ENCODE assay signal across 15 cellular contexts in the genomic region with DNA sequence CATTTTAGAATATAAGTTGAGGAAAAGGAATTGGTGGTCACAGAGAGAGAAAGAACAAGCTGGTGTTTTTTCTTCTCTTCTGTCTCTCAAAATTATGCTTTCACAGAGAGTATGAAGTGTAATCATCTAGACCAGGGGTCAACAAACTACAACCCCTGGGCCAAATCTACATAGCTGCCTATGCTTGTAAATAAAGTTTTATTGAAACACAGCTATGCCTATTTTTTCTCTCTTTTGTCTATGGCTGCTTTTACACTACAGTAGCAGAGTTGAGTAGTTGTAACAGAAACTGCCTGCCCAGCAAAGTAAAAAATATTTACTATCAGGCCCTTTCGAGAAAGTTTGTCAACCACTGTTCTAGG. TPM values are rescaled to one million over a fixed set of nuclear protein-coding genes. Genes with fewer than 3 reads are reported as not detected.
DNase-seq lines count a peak whose midpoint lies in the region; ATAC-seq, FAIRE-seq and TF ChIP-seq lines count a peak whose summit lies in the region.
"Had no signal": no experiment of that assay in that cellular context is flagged by ENCODE, and none has a peak within 500 bp of the region (broad histone marks: within the 10 kb centered on the region; RNA-seq: fewer than 3 reads in every experiment).

No MANE protein-coding gene starts in this region.

- FAIRE-seq in endothelial cell of umbilical vein (lab: Jason Lieb, UNC): peak; percentile 66
- FAIRE-seq: astrocyte, frontal cortex, H54 had no signal

- H3K27ac ChIP-seq in left ventricle myocardium inferior (replicated peaks) (peak overlapping the region; percentile 67), endothelial cell of umbilical vein (ENCODE audit: insufficient read depth, low read depth, low read length) (peak overlapping the region; percentile 43)

- no peak overlapping the region for H2AFZ ChIP-seq in endothelial cell of umbilical vein (ENCODE audit: low read depth, low read length)

- H3K4me1 Mint-ChIP-seq in activated CD4-positive, alpha-beta memory T cell treated with anti-CD3 and anti-CD28 coated beads for 36 hours (ENCODE audit: low read depth): peaks cover 76% of the 10 kb centered on the region

- H3K36me3 Mint-ChIP-seq in activated CD4-positive, alpha-beta memory T cell treated with anti-CD3 and anti-CD28 coated beads for 36 hours: no peaks in the 10 kb centered on the region

- DNase-seq in left ventricle myocardium inferior (no peak), Right ventricle myocardium superior (no peak), endothelial cell of umbilical vein (ENCODE audit: low read depth, low spot score) (no peak), left lobe of liver (ENCODE audit: low spot score) (no peak), medulla oblongata (ENCODE audit: extremely low spot score) (no peak)
- no peak for DNase-seq in activated CD4-positive, alpha-beta memory T cell treated with anti-CD3 and anti-CD28 coated beads for 36 hours
- DNase-seq: DMS 273 treated with DMSO at 0.1 percent for 48 hours, Karpas-422, NCI-H1105 treated with DMSO at 0.1 percent for 48 hours, SW 1271 had no signal

- H3K9me3 Mint-ChIP-seq in activated CD4-positive, alpha-beta memory T cell treated with anti-CD3 and anti-CD28 coated beads for 36 hours: peaks cover 3% of the 10 kb centered on the region

- intact Hi-C loops in left ventricle myocardium inferior (cut with micrococcal nuclease) (no loop called here), Right ventricle myocardium superior (cut with DNase I) (no loop called here), endothelial cell of umbilical vein (cut with micrococcal nuclease) (no loop called here)
- intact Hi-C loops in activated CD4-positive, alpha-beta memory T cell treated with anti-CD3 and anti-CD28 coated beads for 36 hours (cut with micrococcal nuclease): loop anchor here (1.0 to 2.0 kb wide), 7 partner anchors 22 to 100 kb away; no protein-coding TSS in a partner anchor

- no peak for TF ChIP-seq POLR2A in endothelial cell of umbilical vein (IDR thresholded peaks at IDR 0.05; ENCODE audit: low read depth, low read length)

- H3K27ac Mint-ChIP-seq in activated CD4-positive, alpha-beta memory T cell treated with anti-CD3 and anti-CD28 coated beads for 36 hours: peak overlapping the region; percentile 95

- ATAC-seq in Right ventricle myocardium superior (ENCODE audit: poor library complexity): no peak
- no peak for ATAC-seq in GM21526 (IDR thresholded peaks at IDR 0.05; ENCODE audit: low FRiP score, unreplicated experiment)
- no peak for ATAC-seq in left lobe of liver

- H3K4me3 ChIP-seq in left ventricle myocardium inferior (no peak overlapping the region), endothelial cell of umbilical vein (replicated peaks in 1 of 3; ENCODE audit: insufficient read depth in 1 of 3, low read depth in 1 of 3, low read length in 3 of 3) (no peak overlapping the region)

- CTCF ChIA-PET in activated CD4-positive, alpha-beta memory T cell treated with anti-CD3 and anti-CD28 coated beads for 36 hours (lab: Charles Lee): interaction anchor here (0.9 to 2.0 kb wide), 10 partner anchors 22 to 104 kb away, joined by 3 to 12 read pairs (median 4); no protein-coding TSS in a partner anchor
- CTCF ChIA-PET in endothelial cell of umbilical vein (lab: Charles Lee): interaction anchor here (0.7 to 1.4 kb wide), 2 partner anchors 72 to 104 kb away, joined by 3 to 8 read pairs; no protein-coding TSS in a partner anchor

- dilution Hi-C loops in endothelial cell of umbilical vein (cut with MboI; ENCODE audit: extremely low pct_ligation_motif_present, low sequenced_read_pairs): no loop called here

- no peak overlapping the region for H3K9ac ChIP-seq in endothelial cell of umbilical vein (replicated peaks; ENCODE audit: extremely low read depth, insufficient read depth, low read length)

- POLR2A ChIA-PET in activated CD4-positive, alpha-beta memory T cell treated with anti-CD3 and anti-CD28 coated beads for 36 hours (lab: Charles Lee): interaction anchor here (0.7 to 2.7 kb wide), 14 partner anchors 22 to 104 kb away, joined by 3 to 32 read pairs (median 6); no protein-coding TSS in a partner anchor
- POLR2A ChIA-PET in endothelial cell of umbilical vein (lab: Charles Lee): interaction anchor here (1.4 kb wide), 1 partner anchor 72 kb away, joined by 7 read pairs; no protein-coding TSS in a partner anchor

- no peaks in the 10 kb centered on the region for H4K20me1 ChIP-seq in endothelial cell of umbilical vein (replicated peaks; ENCODE audit: control insufficient read depth, extremely low read depth, insufficient read depth, low read length)

- H3K27me3 Mint-ChIP-seq in activated CD4-positive, alpha-beta memory T cell treated with anti-CD3 and anti-CD28 coated beads for 36 hours: no peaks in the 10 kb centered on the region

- H3K9me1 ChIP-seq in endothelial cell of umbilical vein (replicated peaks; ENCODE audit: control insufficient read depth, extremely low read depth, insufficient read depth, low read length): no peaks in the 10 kb centered on the region

- TF ChIP-seq CTCF in left ventricle myocardium inferior (IDR thresholded peaks at IDR 0.05; ENCODE audit: borderline replicate concordance) (no peak), endothelial cell of umbilical vein (IDR thresholded peaks at IDR 0.05; ENCODE audit: extremely low read depth in 1 of 2, insufficient read depth in 1 of 2, low read depth in 1 of 2, low read length in 2 of 2) (no peak)

- no peak overlapping the region for H3K4me3 Mint-ChIP-seq in activated CD4-positive, alpha-beta memory T cell treated with anti-CD3 and anti-CD28 coated beads for 36 hours

- H3K4me1 ChIP-seq in left ventricle myocardium inferior (no peaks in the 10 kb centered on the region), endothelial cell of umbilical vein (ENCODE audit: control insufficient read depth, extremely low read depth, insufficient read depth, low read length) (peaks cover 14% of the 10 kb centered on the region)

- no peak overlapping the region for H3K4me2 ChIP-seq in endothelial cell of umbilical vein (ENCODE audit: insufficient read depth, low read length)

- no peaks in the 10 kb centered on the region for H3K79me2 ChIP-seq in endothelial cell of umbilical vein (ENCODE audit: control insufficient read depth, insufficient read depth, low read length)

- no peaks in the 10 kb centered on the region for H3K27me3 ChIP-seq in left ventricle myocardium inferior (ENCODE audit: low read depth)
- H3K27me3 ChIP-seq in endothelial cell of umbilical vein (ENCODE audit: control insufficient read depth in 2 of 2, insufficient read depth in 2 of 2, low read length in 2 of 2): no peaks in the 10 kb centered on the region

- no TSS peak for BruUV-seq in endothelial cell of umbilical vein (replicated peaks; lab: Mats Ljungman, UMichigan)

- H3K9me3 ChIP-seq in left ventricle myocardium inferior (replicated peaks) (no peaks in the 10 kb centered on the region), endothelial cell of umbilical vein (replicated peaks; ENCODE audit: control insufficient read depth, insufficient read depth, low read length) (no peaks in the 10 kb centered on the region)

- H3K36me3 ChIP-seq in left ventricle myocardium inferior (no peaks in the 10 kb centered on the region), endothelial cell of umbilical vein (ENCODE audit: control insufficient read depth in 2 of 2, extremely low read depth in 1 of 2, insufficient read depth in 2 of 2, low read length in 2 of 2) (no peaks in the 10 kb centered on the region)

TF ChIP-seq in endothelial cell of umbilical vein, 7 proteins besides CTCF, POLR2A, EP300 and RAD21:
- TF ChIP-seq JUN (IDR thresholded peaks at IDR 0.05; ENCODE audit: borderline replicate concordance, insufficient read depth, insufficient read length, low read depth): no peak
- no peak for TF ChIP-seq POLR2AphosphoS5 (IDR thresholded peaks at IDR 0.05; ENCODE audit: insufficient read depth, low read depth, low read length)
TF ChIP-seq in endothelial cell of umbilical vein: peak in this region for 0.

RNA-seq across cellular contexts. Expression of a gene that starts 6.7 kb away (rescaled TPM):
- total RNA-seq in left ventricle myocardium inferior (not detected), Right ventricle myocardium superior (0.35 TPM), endothelial cell of umbilical vein (not detected in 2 replicates), left lobe of liver (not detected)
- under 1 TPM in 1 of 2 experiments, not detected in 1; 0.05 TPM for total RNA-seq in activated CD4-positive, alpha-beta memory T cell treated with anti-CD3 and anti-CD28 coated beads for 36 hours
- not detected in 2 replicates for polyA plus RNA-seq in endothelial cell of umbilical vein
- not detected in 2 replicates for polyA plus RNA-seq in endothelial cell of umbilical vein (2011; cell fraction: cytosol; rRNA removed)
- polyA plus RNA-seq in endothelial cell of umbilical vein (2011; cell fraction: nucleus; rRNA removed): not detected in 2 replicates
- polyA plus RNA-seq in endothelial cell of umbilical vein (2012): not detected in 2 replicates
- polyA minus RNA-seq in endothelial cell of umbilical vein: not detected in 2 replicates
- polyA minus RNA-seq in endothelial cell of umbilical vein (2011; cell fraction: cytosol; rRNA and poly(A)+ RNA removed): not detected
- polyA minus RNA-seq in endothelial cell of umbilical vein (2011; cell fraction: nucleus; rRNA and poly(A)+ RNA removed): not detected in 2 replicates
- total RNA-seq: lung microvascular endothelial cell had no signal
